Comparison of ENCODE assay signal across 8 cellular contexts in genomic region chr2:202172439-202173191, GRCh38.
DNase-seq lines count a peak whose midpoint lies in the region; ATAC-seq lines count a peak whose summit lies in the region.

No MANE protein-coding gene starts in this region.

- no peaks in the 10 kb centered on the region for H3K9me3 ChIP-seq in muscle layer of colon (ENCODE audit: low read length)

- peaks cover 17% of the 10 kb centered on the region for H3K4me1 ChIP-seq in muscle layer of colon (ENCODE audit: insufficient read depth, low read length)

- peak; percentile 60 to 72 for DNase-seq in activated CD4-positive, alpha-beta T cell treated with anti-CD3 and anti-CD28 coated beads, Interleukin-2, amount 50 U/mL, for 48 hours
- no peak for DNase-seq in NCI-H1417 treated with DMSO at 0.1 percent for 48 hours (lab: John Stamatoyannopoulos, UW)
- DNase-seq in Kasumi-1 (lab: John Stamatoyannopoulos, UW), result no peak
- no peak for DNase-seq in NCI-H345 treated with DMSO at 0.1 percent for 48 hours (lab: John Stamatoyannopoulos, UW; ENCODE audit: unreplicated experiment)

- no peaks in the 10 kb centered on the region for H3K36me3 ChIP-seq in muscle layer of colon (ENCODE audit: insufficient read depth, low read length)

- no peak overlapping the region for H3K9ac ChIP-seq in muscle layer of colon (ENCODE audit: low read length)

- no peaks in the 10 kb centered on the region for H3K27me3 ChIP-seq in muscle layer of colon (ENCODE audit: control insufficient read depth in 1 of 2, insufficient read depth in 2 of 2, low read length in 2 of 2)

- peak overlapping the region in 1 of 2 donors; percentile 3 for H3K4me3 ChIP-seq in muscle layer of colon (ENCODE audit: low read depth in 1 of 2, low read length in 2 of 2)

- ATAC-seq in GM18498 (IDR thresholded peaks at IDR 0.05; ENCODE audit: unreplicated experiment) (peak; percentile 72), GM21786 (IDR thresholded peaks at IDR 0.05; ENCODE audit: unreplicated experiment) (peak; percentile 77), HG03469 (IDR thresholded peaks at IDR 0.05; ENCODE audit: unreplicated experiment) (no peak)

- H3K27ac ChIP-seq in muscle layer of colon (ENCODE audit: low read depth, low read length), result peak overlapping the region; percentile 4

Comparison
In these comparisons a context has a peak if more than half of its experiments do, and no peak if none do; other contexts are left out.
1. DNase-seq: peak in activated CD4-positive, alpha-beta T cell treated with anti-CD3 and anti-CD28 coated beads, Interleukin-2, amount 50 U/mL, for 48 hours (2 of 2); none in NCI-H1417 treated with DMSO at 0.1 percent for 48 hours (single experiment), Kasumi-1 (0 of 2) and NCI-H345 treated with DMSO at 0.1 percent for 48 hours (single experiment).